15 cellular contexts compared by ENCODE assay signal in genomic region chr1:48560577-48560976, GRCh38.
DNase-seq lines count a peak whose midpoint lies in the region; FAIRE-seq and TF ChIP-seq lines count a peak whose summit lies in the region.
"Had no signal": no experiment of that assay in that cellular context is flagged by ENCODE, and none has a peak within 500 bp of the region (broad histone marks: within the 10 kb centered on the region; RNA-seq: fewer than 3 reads in every experiment).

No MANE protein-coding gene starts in this region.

- no peak overlapping the region for H3K27ac Mint-ChIP-seq in glutamatergic neuron (ENCODE audit: unreplicated experiment)
- H3K27ac Mint-ChIP-seq: CD8-positive, alpha-beta T cell had no signal

- H3K9me3 Mint-ChIP-seq in glutamatergic neuron (ENCODE audit: unreplicated experiment), result no peaks in the 10 kb centered on the region
- H3K9me3 Mint-ChIP-seq: CD8-positive, alpha-beta T cell had no signal

- no peak for TF ChIP-seq POLR2A in H54 (IDR thresholded peaks at IDR 0.05; ENCODE audit: low read depth, low read length)

- no peaks in the 10 kb centered on the region for H3K36me3 Mint-ChIP-seq in glutamatergic neuron (ENCODE audit: unreplicated experiment)
- H3K36me3 Mint-ChIP-seq: CD14-positive monocyte; CD8-positive, alpha-beta T cell had no signal

- peak in 2 of 3 experiments; percentile 85 to 96 for DNase-seq in NCI-H1417 (lab: John Stamatoyannopoulos, UW)
- DNase-seq in NCI-H146 treated with DMSO at 0.1 percent for 48 hours (lab: John Stamatoyannopoulos, UW; ENCODE audit: unreplicated experiment), result peak; percentile 23
- DNase-seq in NCI-H69 (lab: John Stamatoyannopoulos, UW), result peak; percentile 89
- DNase-seq in stimulated activated CD4-positive, alpha-beta T cell treated with anti-CD3 and anti-CD28 coated beads, Interleukin-2, amount 100 ng/mL, for 48 hours, result no peak
- DNase-seq in glutamatergic neuron, result no peak
- DNase-seq in H54 (ENCODE audit: insufficient read length, low spot score), result no peak
- DNase-seq: Caco-2; CD8-positive, alpha-beta T cell; DND-41; GDM1; HCEC 1CT had no signal

- no peak overlapping the region for H3K4me3 Mint-ChIP-seq in glutamatergic neuron (ENCODE audit: unreplicated experiment)
- H3K4me3 Mint-ChIP-seq: CD14-positive monocyte; CD8-positive, alpha-beta T cell had no signal

- H3K27me3 Mint-ChIP-seq in glutamatergic neuron (ENCODE audit: unreplicated experiment), result peaks cover 4% of the 10 kb centered on the region

- no peak for TF ChIP-seq CTCF in glutamatergic neuron (IDR thresholded peaks at IDR 0.05; ENCODE audit: partially characterized antibody, unreplicated experiment)

- H3K4me1 Mint-ChIP-seq in glutamatergic neuron (ENCODE audit: low read depth, unreplicated experiment), result no peaks in the 10 kb centered on the region

- FAIRE-seq in H54 (lab: Jason Lieb, UNC), result no peak
- FAIRE-seq: A549, GM12892, H1 had no signal

Comparison
In these comparisons a context has a peak if more than half of its experiments do, and no peak if none do; other contexts are left out.
1. DNase-seq: peak in NCI-H1417 (2 of 3), NCI-H146 treated with DMSO at 0.1 percent for 48 hours (single experiment) and NCI-H69 (single experiment); none in stimulated activated CD4-positive, alpha-beta T cell treated with anti-CD3 and anti-CD28 coated beads, Interleukin-2, amount 100 ng/mL, for 48 hours (0 of 2), glutamatergic neuron (single experiment) and H54 (single experiment).